22 cellular contexts compared by ENCODE assay signal in genomic region chr14:104983231-104983721, GRCh38. TPM values are rescaled to one million over a fixed set of nuclear protein-coding genes. Genes with fewer than 3 reads are reported as not detected.
A peak's percentile ranks its signal among the peaks of the same experiment; 100 is the strongest.
DNase-seq lines count a peak whose midpoint lies in the region; ATAC-seq and TF ChIP-seq lines count a peak whose summit lies in the region.
"Had no signal": no experiment of that assay in that cellular context is flagged by ENCODE, and none has a peak within 500 bp of the region (broad histone marks: within the 10 kb centered on the region; RNA-seq: fewer than 3 reads in every experiment).

No MANE protein-coding gene starts in this region.

- peak overlapping the region; percentile 100 for H3K27ac ChIP-seq in RWPE1

- no peaks in the 10 kb centered on the region for H3K27me3 ChIP-seq in BE2C

- H3K9me3 ChIP-seq in BE2C: no peaks in the 10 kb centered on the region

- no peaks in the 10 kb centered on the region for H3K9me3 Mint-ChIP-seq in activated CD4-positive, alpha-beta T cell treated with anti-CD3 and anti-CD28 coated beads, Interleukin-2, amount 10 ng/mL, durations not matched to agents 7 days and 5 days
- H3K9me3 Mint-ChIP-seq in naive B cell: peaks cover 0 to 2% (median 0%) of the 10 kb centered on the region in 7 donors
- H3K9me3 Mint-ChIP-seq: activated CD8-positive, alpha-beta T cell treated with anti-CD3 and anti-CD28 coated beads for 36 hours; stimulated activated memory B cell treated with anti-CD40 and anti-IgM and Interleukin-4, amounts not matched to agents 10 μg/mL and 1 μg/mL and 100 μg/mL, for 72 hours had no signal

- no peak overlapping the region for H3K4me3 ChIP-seq in BE2C (ENCODE audit: low read depth, low read length)
- H3K4me3 ChIP-seq: lung had no signal

- CTCF ChIA-PET in activated CD4-positive, alpha-beta T cell treated with anti-CD3 and anti-CD28 coated beads, Interleukin-2, amount 10 ng/mL, durations not matched to agents 7 days and 5 days (lab: Charles Lee): interaction anchor here (3.1 kb wide), 1 partner anchor 63 kb away, joined by 23 read pairs; no protein-coding TSS in a partner anchor
- CTCF ChIA-PET in RWPE1 (lab: Yijun Ruan, JAX): interaction anchor here (2.7 kb wide), 1 partner anchor 62 kb away, joined by 8 read pairs; no protein-coding TSS in a partner anchor

- DNase-seq in activated CD4-positive, alpha-beta T cell treated with anti-CD3 and anti-CD28 coated beads, Interleukin-2, amount 10 ng/mL, durations not matched to agents 7 days and 5 days: no peak
- no peak for DNase-seq in activated CD4-positive, alpha-beta T cell treated with anti-CD3 and anti-CD28 coated beads for 1 hour
- peak; percentile 5 for DNase-seq in BE2C
- no peak for DNase-seq in RWPE1 (ENCODE audit: low spot score)
- no peak for DNase-seq in naive B cell
- no peak for DNase-seq in AML-193 (lab: John Stamatoyannopoulos, UW)
- DNase-seq in activated T-cell treated with anti-CD3 and anti-CD28 coated beads, Interleukin-2, amount 50 U/mL, for 1 hour: no peak
- DNase-seq: activated CD8-positive, alpha-beta T cell treated with anti-CD3 and anti-CD28 coated beads for 36 hours; activated gamma-delta T cell treated with Interleukin-2 at 50 U/mL for 16 hours; effector CD4-positive, alpha-beta T cell; hypothalamus; NCI-H1105; NCI-H1930; NCI-H2227 treated with DMSO at 0.1 percent for 48 hours; nucleus accumbens; stimulated activated CD4-positive, alpha-beta T cell treated with anti-CD3 and anti-CD28 coated beads, Interleukin-2, amount 100 ng/mL, for 48 hours; T1000 had no signal

- peaks cover 19% of the 10 kb centered on the region for H3K27me3 Mint-ChIP-seq in activated CD4-positive, alpha-beta T cell treated with anti-CD3 and anti-CD28 coated beads, Interleukin-2, amount 10 ng/mL, durations not matched to agents 7 days and 5 days
- H3K27me3 Mint-ChIP-seq in naive B cell: peaks cover 7 to 20% (median 16%) of the 10 kb centered on the region in 3 donors

- H3K4me1 ChIP-seq in BE2C: peaks cover 15% of the 10 kb centered on the region

- peak overlapping the region; percentile 84 for H3K27ac Mint-ChIP-seq in activated CD4-positive, alpha-beta T cell treated with anti-CD3 and anti-CD28 coated beads, Interleukin-2, amount 10 ng/mL, durations not matched to agents 7 days and 5 days
- peak overlapping the region in 2 of 6 donors; percentile 64 to 79 for H3K27ac Mint-ChIP-seq in naive B cell
- H3K27ac Mint-ChIP-seq: activated CD8-positive, alpha-beta T cell treated with anti-CD3 and anti-CD28 coated beads for 36 hours had no signal

- TF ChIP-seq CTCF in BE2C (IDR thresholded peaks at IDR 0.05; ENCODE audit: low read depth, low read length) (no peak), RWPE1 (conservative IDR thresholded peaks at IDR 0.05; ENCODE audit: low read depth) (no peak)

- ATAC-seq in naive B cell (ENCODE audit: low read depth in 2 of 2) (no peak), HG03354 (IDR thresholded peaks at IDR 0.05; ENCODE audit: poor library complexity, severe bottlenecking, unreplicated experiment) (no peak)
- ATAC-seq: activated CD8-positive, alpha-beta T cell treated with anti-CD3 and anti-CD28 coated beads for 36 hours; stimulated activated memory B cell treated with anti-CD40 and anti-IgM and Interleukin-4, amounts not matched to agents 10 μg/mL and 1 μg/mL and 100 μg/mL, for 72 hours had no signal

- peaks cover 17% of the 10 kb centered on the region for H3K4me1 Mint-ChIP-seq in activated CD4-positive, alpha-beta T cell treated with anti-CD3 and anti-CD28 coated beads, Interleukin-2, amount 10 ng/mL, durations not matched to agents 7 days and 5 days
- peaks cover 7 to 27% (median 12%) of the 10 kb centered on the region in 3 donors for H3K4me1 Mint-ChIP-seq in naive B cell

- POLR2A ChIA-PET in activated CD4-positive, alpha-beta T cell treated with anti-CD3 and anti-CD28 coated beads, Interleukin-2, amount 10 ng/mL, durations not matched to agents 7 days and 5 days (lab: Charles Lee): no interaction called here
- POLR2A ChIA-PET in RWPE1 (lab: Yijun Ruan, JAX; ENCODE audit: low non-redundant PET): no interaction called here

- H3K36me3 Mint-ChIP-seq in activated CD4-positive, alpha-beta T cell treated with anti-CD3 and anti-CD28 coated beads, Interleukin-2, amount 10 ng/mL, durations not matched to agents 7 days and 5 days (ENCODE audit: low read depth): no peaks in the 10 kb centered on the region
- H3K36me3 Mint-ChIP-seq in naive B cell: no peaks in the 10 kb centered on the region
- H3K36me3 Mint-ChIP-seq: stimulated activated memory B cell treated with anti-CD40 and anti-IgM and Interleukin-4, amounts not matched to agents 10 μg/mL and 1 μg/mL and 100 μg/mL, for 72 hours had no signal

- no peaks in the 10 kb centered on the region for H3K36me3 ChIP-seq in BE2C

- H3K4me3 Mint-ChIP-seq in activated CD4-positive, alpha-beta T cell treated with anti-CD3 and anti-CD28 coated beads, Interleukin-2, amount 10 ng/mL, durations not matched to agents 7 days and 5 days: no peak overlapping the region
- H3K4me3 Mint-ChIP-seq in naive B cell: peak overlapping the region in 5 of 8 donors; percentile 16 to 79 (median 68)
- H3K4me3 Mint-ChIP-seq: activated CD8-positive, alpha-beta T cell treated with anti-CD3 and anti-CD28 coated beads for 36 hours; stimulated activated memory B cell treated with anti-CD40 and anti-IgM and Interleukin-4, amounts not matched to agents 10 μg/mL and 1 μg/mL and 100 μg/mL, for 72 hours had no signal

RNA-seq across cellular contexts. Expression of gene CLBA1, which starts 2.3 kb away (rescaled TPM):
- under 1 TPM; 0.60 to 0.77 TPM for total RNA-seq in activated CD4-positive, alpha-beta T cell treated with anti-CD3 and anti-CD28 coated beads, Interleukin-2, amount 10 ng/mL, durations not matched to agents 7 days and 5 days
- polyA plus RNA-seq in BE2C (2012; ENCODE audit: insufficient read depth, insufficient read length, low read depth): 15.3 TPM
- polyA plus RNA-seq in naive B cell (ENCODE audit: low read depth in 6 of 6): 1 to 10 TPM in 1 of 6 donors, under 1 TPM in 4, not detected in 1; 0.59 to 1.1 (median 0.85) TPM

RNA-seq across cellular contexts. Expression of gene AHNAK2, which starts 5.1 kb away (rescaled TPM):
- not detected for total RNA-seq in activated CD4-positive, alpha-beta T cell treated with anti-CD3 and anti-CD28 coated beads, Interleukin-2, amount 10 ng/mL, durations not matched to agents 7 days and 5 days
- polyA plus RNA-seq in BE2C (2012; ENCODE audit: insufficient read depth, insufficient read length, low read depth): 0.62 TPM
- polyA plus RNA-seq in naive B cell (ENCODE audit: low read depth in 6 of 6): under 1 TPM in 5 of 6 donors, not detected in 1; 0.63 to 0.92 (median 0.70) TPM

RNA-seq across cellular contexts. Expression of gene CDCA4, which starts 37.6 kb away (rescaled TPM):
- 10 to 100 TPM; 53.0 to 56.6 TPM for total RNA-seq in activated CD4-positive, alpha-beta T cell treated with anti-CD3 and anti-CD28 coated beads, Interleukin-2, amount 10 ng/mL, durations not matched to agents 7 days and 5 days
- polyA plus RNA-seq in BE2C (2012; ENCODE audit: insufficient read depth, insufficient read length, low read depth): 43.2 TPM
- polyA plus RNA-seq in naive B cell (ENCODE audit: low read depth in 6 of 6): 10 to 100 TPM in 1 of 6 donors, 1 to 10 TPM in 5; 4.6 to 11.9 (median 6.7) TPM

RNA-seq across cellular contexts. Expression of gene PLD4, which starts 58.6 kb away (rescaled TPM):
- total RNA-seq in activated CD4-positive, alpha-beta T cell treated with anti-CD3 and anti-CD28 coated beads, Interleukin-2, amount 10 ng/mL, durations not matched to agents 7 days and 5 days: not detected
- 1.9 TPM for polyA plus RNA-seq in BE2C (2012; ENCODE audit: insufficient read depth, insufficient read length, low read depth)
- polyA plus RNA-seq in naive B cell (ENCODE audit: low read depth in 6 of 6): 100 to 1,000 TPM in 5 of 6 donors, 10 to 100 TPM in 1; 77.4 to 264 (median 182) TPM
- total RNA-seq: A172; activated CD8-positive, alpha-beta T cell treated with anti-CD3 and anti-CD28 coated beads for 36 hours; H4 had no signal
